ENCODE assay signal across 35 cellular contexts in genomic region chr6:3015144-3015543, GRCh38.
"Had no signal": no experiment of that assay in that cellular context is flagged by ENCODE, and none has a peak within 500 bp of the region (broad histone marks: within the 10 kb centered on the region; RNA-seq: fewer than 3 reads in every experiment).

No MANE protein-coding gene starts in this region.

- H3K27me3 Mint-ChIP-seq: activated CD4-positive, alpha-beta memory T cell treated with anti-CD3 and anti-CD28 coated beads, Interleukin-2, amount 10 ng/mL, durations not matched to agents 7 days and 5 days; activated CD8-positive, alpha-beta memory T cell treated with anti-CD3 and anti-CD28 coated beads, Interleukin-2, amount 10 ng/mL, durations not matched to agents 7 days and 5 days; activated naive CD4-positive, alpha-beta T cell treated with anti-CD3 and anti-CD28 coated beads, Interleukin-2, amount 10 ng/mL, durations not matched to agents 7 days and 5 days; activated naive CD8-positive, alpha-beta T cell; activated naive CD8-positive, alpha-beta T cell treated with anti-CD3 and anti-CD28 coated beads, Interleukin-2, amount 50 U/mL, for 24 hours; brain had no signal

- ATAC-seq: activated CD8-positive, alpha-beta memory T cell treated with anti-CD3 and anti-CD28 coated beads, Interleukin-2, amount 10 ng/mL, durations not matched to agents 7 days and 5 days; activated naive CD8-positive, alpha-beta T cell treated with anti-CD3 and anti-CD28 coated beads, Interleukin-2, amount 50 U/mL, for 24 hours; PC-3 had no signal

- H3K27ac Mint-ChIP-seq: activated CD4-positive, alpha-beta memory T cell treated with anti-CD3 and anti-CD28 coated beads, Interleukin-2, amount 10 ng/mL, durations not matched to agents 7 days and 5 days; activated CD8-positive, alpha-beta memory T cell treated with anti-CD3 and anti-CD28 coated beads, Interleukin-2, amount 10 ng/mL, durations not matched to agents 7 days and 5 days; activated naive CD4-positive, alpha-beta T cell treated with anti-CD3 and anti-CD28 coated beads, Interleukin-2, amount 10 ng/mL, durations not matched to agents 7 days and 5 days; activated naive CD8-positive, alpha-beta T cell; activated naive CD8-positive, alpha-beta T cell treated with anti-CD3 and anti-CD28 coated beads, Interleukin-2, amount 50 U/mL, for 24 hours; brain had no signal

- H3K27ac ChIP-seq: KMS-11, Peyer's patch, WERI-Rb-1 had no signal

- H3K4me3 Mint-ChIP-seq: activated CD4-positive, alpha-beta memory T cell treated with anti-CD3 and anti-CD28 coated beads, Interleukin-2, amount 10 ng/mL, durations not matched to agents 7 days and 5 days; activated CD8-positive, alpha-beta memory T cell treated with anti-CD3 and anti-CD28 coated beads, Interleukin-2, amount 10 ng/mL, durations not matched to agents 7 days and 5 days; activated naive CD4-positive, alpha-beta T cell treated with anti-CD3 and anti-CD28 coated beads, Interleukin-2, amount 10 ng/mL, durations not matched to agents 7 days and 5 days; activated naive CD8-positive, alpha-beta T cell; activated naive CD8-positive, alpha-beta T cell treated with anti-CD3 and anti-CD28 coated beads, Interleukin-2, amount 50 U/mL, for 24 hours; brain had no signal

- H3K4me3 ChIP-seq: Peyer's patch had no signal

- H3K9me3 ChIP-seq: Peyer's patch had no signal

- DNase-seq: activated CD4-positive, alpha-beta memory T cell treated with anti-CD3 and anti-CD28 coated beads, Interleukin-2, amount 10 ng/mL, durations not matched to agents 7 days and 5 days; activated CD4-positive, alpha-beta T cell treated with anti-CD3 and anti-CD28 coated beads for 1 hour; activated CD4-positive, alpha-beta T cell treated with anti-CD3 and anti-CD28 coated beads for 48 hours; activated CD4-positive, CD25-positive, alpha-beta regulatory T cell; activated CD8-positive, alpha-beta memory T cell treated with anti-CD3 and anti-CD28 coated beads for 24 hours; activated CD8-positive, alpha-beta memory T cell treated with anti-CD3 and anti-CD28 coated beads, Interleukin-2, amount 10 ng/mL, durations not matched to agents 7 days and 5 days; activated CD8-positive, alpha-beta memory T cell treated with anti-CD3 and anti-CD28 coated beads, Interleukin-2, amount 50 U/mL, for 48 hours; activated effector memory CD4-positive, alpha-beta T cell treated with Interleukin-2 at 50 U/mL for 16 hours; activated naive CD4-positive, alpha-beta T cell treated with anti-CD3 and anti-CD28 coated beads, Interleukin-2, amount 10 ng/mL, durations not matched to agents 7 days and 5 days; activated naive CD8-positive, alpha-beta T cell treated with anti-CD3 and anti-CD28 coated beads, Interleukin-2, amount 50 U/mL, for 24 hours; activated T-cell treated with anti-CD3 and anti-CD28 coated beads, Interleukin-2, amount 50 U/mL, for 48 hours; anterior cingulate cortex; caudate nucleus; MM.1S; MV-4-11; NCI-H1092; NCI-H1436 treated with DMSO at 0.1 percent for 48 hours; NCI-H1694 treated with DMSO at 0.1 percent for 48 hours; NCI-H2029; NCI-H2171; NCI-H510A; NCI-H526; NCI-H748 treated with DMSO at 0.1 percent for 48 hours; NK-92 treated with Interleukin-12 subunit alpha and Interleukin-12 subunit beta, amount 100 ng/mL, for 24 hours; PC-3; Peyer's patch; Right ventricle myocardium superior; RPMI8226; SW 1271; T-helper 1 cell; T1000; WERI-Rb-1 had no signal

- H3K27me3 ChIP-seq: Peyer's patch had no signal

- H3K4me1 Mint-ChIP-seq: brain had no signal

- H3K4me2 ChIP-seq: KMS-11 had no signal
